8 cellular contexts compared by ENCODE assay signal in genomic region chr4:38310446-38311043, GRCh38.
DNase-seq lines count a peak whose midpoint lies in the region; ATAC-seq, FAIRE-seq and TF ChIP-seq lines count a peak whose summit lies in the region.

No MANE protein-coding gene starts in this region.

- H3K27ac ChIP-seq in mesenchymal stem cell (ENCODE audit: low read length, poor library complexity, severe bottlenecking) = no peak overlapping the region
- no peak overlapping the region for H3K27ac ChIP-seq in Karpas-422 (ENCODE audit: low read length)

- no peak overlapping the region for H2BK15ac ChIP-seq in mesenchymal stem cell (ENCODE audit: low read depth, poor library complexity, severe bottlenecking)

- H3K4me2 ChIP-seq in mesenchymal stem cell (ENCODE audit: low read length, poor library complexity, severe bottlenecking) (no peak overlapping the region), Karpas-422 (ENCODE audit: low read depth, low read length, poor library complexity, severe bottlenecking) (no peak overlapping the region)

- H3K4ac ChIP-seq in mesenchymal stem cell (ENCODE audit: low read depth in 1 of 2, low read length in 2 of 2) = no peak overlapping the region

- peaks cover 5% of the 10 kb centered on the region for H3K9me3 Mint-ChIP-seq in activated CD8-positive, alpha-beta T cell treated with anti-CD3 and anti-CD28 coated beads for 36 hours

- peaks cover 68% of the 10 kb centered on the region for H3K4me1 Mint-ChIP-seq in activated CD8-positive, alpha-beta T cell treated with anti-CD3 and anti-CD28 coated beads for 36 hours (ENCODE audit: low read depth)

- CTCF ChIA-PET in activated CD8-positive, alpha-beta T cell treated with anti-CD3 and anti-CD28 coated beads for 36 hours (lab: Charles Lee) = interaction anchor here (0.7 to 3.0 kb wide), 6 partner anchors 9 to 365 kb away, joined by 3 to 33 read pairs (median 14); no protein-coding TSS in a partner anchor

- no peaks in the 10 kb centered on the region for H3K79me1 ChIP-seq in mesenchymal stem cell (replicated peaks; ENCODE audit: low read length, poor library complexity, severe bottlenecking)

- H3K4me3 Mint-ChIP-seq in activated CD8-positive, alpha-beta T cell treated with anti-CD3 and anti-CD28 coated beads for 36 hours = peak overlapping the region; percentile 34

- no peaks in the 10 kb centered on the region for H3K36me3 ChIP-seq in mesenchymal stem cell (ENCODE audit: control insufficient read depth in 1 of 2, insufficient read depth in 2 of 2, low read depth in 1 of 2, low read length in 2 of 2)
- H3K36me3 ChIP-seq in Karpas-422 (ENCODE audit: insufficient read depth, low read length) = no peaks in the 10 kb centered on the region

- no peaks in the 10 kb centered on the region for H4K20me1 ChIP-seq in Karpas-422 (ENCODE audit: insufficient read depth, low read depth, low read length)

- H3K27me3 ChIP-seq in mesenchymal stem cell (ENCODE audit: control insufficient read depth in 1 of 2, insufficient read depth in 1 of 2, low read length in 2 of 2) (no peaks in the 10 kb centered on the region), Karpas-422 (ENCODE audit: low read length) (no peaks in the 10 kb centered on the region)

- no peak overlapping the region for H4K91ac ChIP-seq in mesenchymal stem cell (ENCODE audit: low read length)

- H2AFZ ChIP-seq in mesenchymal stem cell (ENCODE audit: low read depth, low read length) (no peak overlapping the region), Karpas-422 (ENCODE audit: low read length) (no peak overlapping the region)

- WGBS in mesenchymal stem cell = 79% methylated on average over 4 of the region's 4 CpGs

- no peak overlapping the region for H2BK120ac ChIP-seq in mesenchymal stem cell (ENCODE audit: low read depth, low read length)

- H3K9ac ChIP-seq in mesenchymal stem cell (ENCODE audit: low read length) (no peak overlapping the region), Karpas-422 (ENCODE audit: low read length) (no peak overlapping the region)

- peak overlapping the region; percentile 6 for H2AK5ac ChIP-seq in mesenchymal stem cell (ENCODE audit: low read length, severe bottlenecking)

- no peak for FAIRE-seq in urothelium cell line (lab: Jason Lieb, UNC)

- no peaks in the 10 kb centered on the region for H3K79me2 ChIP-seq in Karpas-422 (ENCODE audit: low read length)

- peak; percentile 39 for TF ChIP-seq POLR2A in GM19193 (IDR thresholded peaks at IDR 0.05; ENCODE audit: extremely low read depth, insufficient read depth, insufficient read length)

- peaks cover 3% of the 10 kb centered on the region for H3K27me3 Mint-ChIP-seq in activated CD8-positive, alpha-beta T cell treated with anti-CD3 and anti-CD28 coated beads for 36 hours

- no peaks in the 10 kb centered on the region for H3K36me3 Mint-ChIP-seq in activated CD8-positive, alpha-beta T cell treated with anti-CD3 and anti-CD28 coated beads for 36 hours (ENCODE audit: low read depth)

- peak overlapping the region; percentile 81 for H3K27ac Mint-ChIP-seq in activated CD8-positive, alpha-beta T cell treated with anti-CD3 and anti-CD28 coated beads for 36 hours

- DNase-seq in activated CD8-positive, alpha-beta T cell treated with anti-CD3 and anti-CD28 coated beads for 36 hours = peak; percentile 90
- DNase-seq in mesenchymal stem cell (no peak), urothelium cell line (ENCODE audit: low spot score) (peak; percentile 29), HT-29 (ENCODE audit: low spot score) (no peak), Karpas-422 (no peak), DMS153 (lab: John Stamatoyannopoulos, UW) (no peak)

- no peak overlapping the region for H4K8ac ChIP-seq in mesenchymal stem cell (ENCODE audit: low read length)

- H3K4me1 ChIP-seq in mesenchymal stem cell (ENCODE audit: control insufficient read depth, insufficient read depth, low read depth, low read length) (peaks cover 2% of the 10 kb centered on the region), Karpas-422 (ENCODE audit: low read length) (peaks cover 4% of the 10 kb centered on the region; the same call in 1 of the 2 replicates)

- POLR2A ChIA-PET in activated CD8-positive, alpha-beta T cell treated with anti-CD3 and anti-CD28 coated beads for 36 hours (lab: Charles Lee) = interaction anchor here (1.1 to 2.4 kb wide), 5 partner anchors 9 to 356 kb away, joined by 3 to 12 read pairs (median 8); no protein-coding TSS in a partner anchor

- no peaks in the 10 kb centered on the region for H3K9me2 ChIP-seq in Karpas-422 (replicated peaks; ENCODE audit: insufficient read depth, low read length)

- H3K23ac ChIP-seq in mesenchymal stem cell (ENCODE audit: low read length in 2 of 2) = no peak overlapping the region

- H2BK12ac ChIP-seq in mesenchymal stem cell (ENCODE audit: low read length in 2 of 2) = peak overlapping the region in 1 of 2 experiments; percentile 77

- H3K9me3 ChIP-seq in mesenchymal stem cell (ENCODE audit: control insufficient read depth, low read length) (peaks cover 8% of the 10 kb centered on the region), Karpas-422 (ENCODE audit: low read length) (no peaks in the 10 kb centered on the region)

- peak; percentile 90 for ATAC-seq in HG03135 (IDR thresholded peaks at IDR 0.05; ENCODE audit: unreplicated experiment)
- peak; percentile 81 for ATAC-seq in activated CD8-positive, alpha-beta T cell treated with anti-CD3 and anti-CD28 coated beads for 36 hours

- no peak overlapping the region for H3K4me3 ChIP-seq in mesenchymal stem cell (ENCODE audit: insufficient read depth in 1 of 2, low read depth in 1 of 2, low read length in 2 of 2)
- no peak overlapping the region for H3K4me3 ChIP-seq in Karpas-422 (ENCODE audit: low read length)

- no peak overlapping the region for H2BK5ac ChIP-seq in mesenchymal stem cell (ENCODE audit: low read depth, low read length, poor library complexity, severe bottlenecking)

- H3K18ac ChIP-seq in mesenchymal stem cell (ENCODE audit: low read depth in 1 of 2, low read length in 2 of 2) = peak overlapping the region in 1 of 2 experiments; percentile 9

- TF ChIP-seq CTCF in activated CD8-positive, alpha-beta T cell treated with anti-CD3 and anti-CD28 coated beads for 36 hours (IDR thresholded peaks at IDR 0.05) = no peak

- intact Hi-C loops in activated CD8-positive, alpha-beta T cell treated with anti-CD3 and anti-CD28 coated beads for 36 hours (cut with micrococcal nuclease) = loop anchor here (5.0 to 10.0 kb wide), 3 partner anchors 133 to 424 kb away; no protein-coding TSS in a partner anchor

- H3K14ac ChIP-seq in mesenchymal stem cell (ENCODE audit: low read length in 2 of 2) = peak overlapping the region in 1 of 2 experiments; percentile 28

Comparison
In these comparisons a context has a peak if more than half of its experiments do, and no peak if none do; other contexts are left out.
1. DNase-seq: peak in activated CD8-positive, alpha-beta T cell treated with anti-CD3 and anti-CD28 coated beads for 36 hours (single experiment) and urothelium cell line (single experiment); none in mesenchymal stem cell (single experiment), HT-29 (single experiment), Karpas-422 (single experiment) and DMS153 (single experiment).